Comparison of ENCODE assay signal across 18 cellular contexts in the genomic region with DNA sequence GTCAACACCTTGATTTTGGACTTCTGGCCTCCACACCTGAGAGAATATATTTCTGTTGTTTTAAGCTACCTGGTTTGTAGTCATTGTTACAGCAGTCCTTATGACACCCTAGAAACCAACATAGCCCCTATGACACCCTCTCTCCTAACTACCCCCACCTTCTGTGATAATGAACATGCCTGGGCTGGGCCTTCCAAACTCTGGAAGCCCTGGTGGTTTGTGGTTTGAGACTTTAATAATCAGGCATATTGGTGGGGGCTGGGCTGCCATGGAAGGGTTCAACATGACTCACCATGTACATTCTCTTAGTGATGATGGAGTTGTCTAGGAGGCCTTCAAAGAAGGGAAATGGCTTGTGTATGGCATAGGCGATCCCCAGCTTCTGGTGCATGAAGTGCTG. TPM values are rescaled to one million over a fixed set of nuclear protein-coding genes. Genes with fewer than 3 reads are reported as not detected.
DNase-seq lines count a peak whose midpoint lies in the region; ATAC-seq and TF ChIP-seq lines count a peak whose summit lies in the region.
"Had no signal": no experiment of that assay in that cellular context is flagged by ENCODE, and none has a peak within 500 bp of the region (broad histone marks: within the 10 kb centered on the region; RNA-seq: fewer than 3 reads in every experiment).

No MANE protein-coding gene starts in this region.

- H3K27me3 ChIP-seq in spleen (replicated peaks in 1 of 7) = no peaks in the 10 kb centered on the region
- H3K27me3 ChIP-seq: heart left ventricle, tibial nerve had no signal

- no peak for ATAC-seq in naive thymus-derived CD8-positive, alpha-beta T cell
- ATAC-seq in HG02973 (IDR thresholded peaks at IDR 0.05; ENCODE audit: unreplicated experiment) = no peak
- ATAC-seq: heart left ventricle, K562, psoas muscle had no signal

- WGBS in spleen, 5 donors = 79 to 97% (median 89%) methylated on average over 1 of the region's 1 CpG

- TF ChIP-seq CTCF in spleen (IDR thresholded peaks at IDR 0.05 in 8 of 11, conservative IDR thresholded peaks at IDR 0.05 in 3 of 11) = no peak

- H3K36me3 Mint-ChIP-seq in activated naive CD4-positive, alpha-beta T cell treated with anti-CD3 and anti-CD28 coated beads for 36 hours (ENCODE audit: low read depth) = peaks cover 76% of the 10 kb centered on the region
- peaks cover 63% of the 10 kb centered on the region for H3K36me3 Mint-ChIP-seq in activated T-helper 1 cell treated with anti-CD3 and anti-CD28 coated beads, Interleukin-12 subunit alpha, Interleukin-12 subunit beta, Interleukin-2, Interleukin-4 antibody, amounts not matched to agents 30 ng/mL and 10 ng/mL and 1 ng/mL, durations not matched to agents 14 hours and 24 hours and 36 hours (ENCODE audit: low read depth)
- H3K36me3 Mint-ChIP-seq in naive thymus-derived CD8-positive, alpha-beta T cell = peaks cover 10 to 50% (median 21%) of the 10 kb centered on the region in 3 donors

- H3K27ac Mint-ChIP-seq in activated naive CD4-positive, alpha-beta T cell treated with anti-CD3 and anti-CD28 coated beads for 36 hours = peak overlapping the region; percentile 16
- peak overlapping the region; percentile 20 for H3K27ac Mint-ChIP-seq in activated T-helper 1 cell treated with anti-CD3 and anti-CD28 coated beads, Interleukin-12 subunit alpha, Interleukin-12 subunit beta, Interleukin-2, Interleukin-4 antibody, amounts not matched to agents 30 ng/mL and 10 ng/mL and 1 ng/mL, durations not matched to agents 14 hours and 24 hours and 36 hours
- H3K27ac Mint-ChIP-seq in naive thymus-derived CD8-positive, alpha-beta T cell = peak overlapping the region in 5 of 10 donors; percentile 7 to 79 (median 20)

- peaks cover 27 to 78% (median 51%) of the 10 kb centered on the region in 6 donors for H3K4me1 ChIP-seq in spleen
- H3K4me1 ChIP-seq: psoas muscle had no signal

- H3K27me3 Mint-ChIP-seq in activated naive CD4-positive, alpha-beta T cell treated with anti-CD3 and anti-CD28 coated beads for 36 hours (ENCODE audit: low read depth) = no peaks in the 10 kb centered on the region
- H3K27me3 Mint-ChIP-seq in activated T-helper 1 cell treated with anti-CD3 and anti-CD28 coated beads, Interleukin-12 subunit alpha, Interleukin-12 subunit beta, Interleukin-2, Interleukin-4 antibody, amounts not matched to agents 30 ng/mL and 10 ng/mL and 1 ng/mL, durations not matched to agents 14 hours and 24 hours and 36 hours (ENCODE audit: insufficient read depth) = no peaks in the 10 kb centered on the region
- H3K27me3 Mint-ChIP-seq in naive thymus-derived CD8-positive, alpha-beta T cell = no peaks in the 10 kb centered on the region

- CTCF ChIA-PET in activated naive CD4-positive, alpha-beta T cell treated with anti-CD3 and anti-CD28 coated beads for 36 hours (lab: Charles Lee) = interaction anchor here (0.6 kb wide), 1 partner anchor 56 kb away, joined by 4 read pairs; no protein-coding TSS in a partner anchor

- TF ChIP-seq POLR2A in spleen (IDR thresholded peaks at IDR 0.05) = no peak

- H3K4me3 Mint-ChIP-seq in activated naive CD4-positive, alpha-beta T cell treated with anti-CD3 and anti-CD28 coated beads for 36 hours = no peak overlapping the region
- H3K4me3 Mint-ChIP-seq in activated T-helper 1 cell treated with anti-CD3 and anti-CD28 coated beads, Interleukin-12 subunit alpha, Interleukin-12 subunit beta, Interleukin-2, Interleukin-4 antibody, amounts not matched to agents 30 ng/mL and 10 ng/mL and 1 ng/mL, durations not matched to agents 14 hours and 24 hours and 36 hours = peak overlapping the region; percentile 49
- H3K4me3 Mint-ChIP-seq in naive thymus-derived CD8-positive, alpha-beta T cell = peak overlapping the region in 9 of 10 donors; percentile 3 to 99 (median 42)

- no peak for DNase-seq in activated naive CD4-positive, alpha-beta T cell treated with anti-CD3 and anti-CD28 coated beads for 36 hours
- no peak for DNase-seq in activated naive CD4-positive, alpha-beta T cell treated with anti-CD3 and anti-CD28 coated beads, Interleukin-2, amount 50 U/mL, for 16 hours
- DNase-seq in HT1080 (ENCODE audit: low read depth) (peak; percentile 16), COR-L47 (lab: John Stamatoyannopoulos, UW) (no peak), spleen (no peak)
- DNase-seq in activated T-helper 1 cell treated with anti-CD3 and anti-CD28 coated beads, Interleukin-12 subunit alpha, Interleukin-12 subunit beta, Interleukin-2, Interleukin-4 antibody, amounts not matched to agents 30 ng/mL and 10 ng/mL and 1 ng/mL, durations not matched to agents 14 hours and 24 hours and 36 hours (ENCODE audit: low spot score) = no peak
- no peak for DNase-seq in naive thymus-derived CD8-positive, alpha-beta T cell
- DNase-seq: DMS79; heart left ventricle; NCI-H1048; NCI-H2029; NCI-H446; psoas muscle; stimulated activated CD4-positive, alpha-beta T cell treated with anti-CD3 and anti-CD28 coated beads, Interleukin-1b, Interleukin-23, amount 100 ng/mL, for 48 hours; stimulated activated naive CD4-positive, alpha-beta T cell treated with Interleukin-2 at 50 U/mL for 16 hours had no signal

- H3K27ac ChIP-seq in spleen = peak overlapping the region in 4 of 8 donors; percentile 93 to 97 (median 96)
- H3K27ac ChIP-seq: heart left ventricle, psoas muscle, tibial nerve had no signal

- H3K36me3 ChIP-seq in spleen = peaks cover 7 to 58% (median 51%) of the 10 kb centered on the region in 6 donors

- H3K9me3 Mint-ChIP-seq in activated naive CD4-positive, alpha-beta T cell treated with anti-CD3 and anti-CD28 coated beads for 36 hours = no peaks in the 10 kb centered on the region
- no peaks in the 10 kb centered on the region for H3K9me3 Mint-ChIP-seq in activated T-helper 1 cell treated with anti-CD3 and anti-CD28 coated beads, Interleukin-12 subunit alpha, Interleukin-12 subunit beta, Interleukin-2, Interleukin-4 antibody, amounts not matched to agents 30 ng/mL and 10 ng/mL and 1 ng/mL, durations not matched to agents 14 hours and 24 hours and 36 hours
- H3K9me3 Mint-ChIP-seq in naive thymus-derived CD8-positive, alpha-beta T cell = no peaks in the 10 kb centered on the region

- H3K9me3 ChIP-seq in spleen = no peaks in the 10 kb centered on the region
- H3K9me3 ChIP-seq: heart left ventricle, psoas muscle, tibial nerve had no signal

- peaks cover 42% of the 10 kb centered on the region for H3K4me1 Mint-ChIP-seq in activated naive CD4-positive, alpha-beta T cell treated with anti-CD3 and anti-CD28 coated beads for 36 hours (ENCODE audit: low read depth)
- H3K4me1 Mint-ChIP-seq in activated T-helper 1 cell treated with anti-CD3 and anti-CD28 coated beads, Interleukin-12 subunit alpha, Interleukin-12 subunit beta, Interleukin-2, Interleukin-4 antibody, amounts not matched to agents 30 ng/mL and 10 ng/mL and 1 ng/mL, durations not matched to agents 14 hours and 24 hours and 36 hours (ENCODE audit: low read depth) = peaks cover 77% of the 10 kb centered on the region
- peaks cover 40 to 75% (median 73%) of the 10 kb centered on the region in 4 donors for H3K4me1 Mint-ChIP-seq in naive thymus-derived CD8-positive, alpha-beta T cell

- intact Hi-C loops in activated naive CD4-positive, alpha-beta T cell treated with anti-CD3 and anti-CD28 coated beads for 36 hours (cut with micrococcal nuclease) = loop anchor here (5.0 kb wide), 1 partner anchor 149 kb away; a partner anchor contains a TSS
- intact Hi-C loops in activated T-helper 1 cell treated with anti-CD3 and anti-CD28 coated beads, Interleukin-12 subunit alpha, Interleukin-12 subunit beta, Interleukin-2, Interleukin-4 antibody, amounts not matched to agents 30 ng/mL and 10 ng/mL and 1 ng/mL, durations not matched to agents 14 hours and 24 hours and 36 hours (cut with micrococcal nuclease) = no loop called here
- intact Hi-C loops in spleen (cut with DNase I; ENCODE audit: low total_unique reads) = no loop called here

- POLR2A ChIA-PET in naive thymus-derived CD8-positive, alpha-beta T cell (lab: Charles Lee) = interaction anchor here (1.5 kb wide), 2 partner anchors 9 to 200 kb away, joined by 6 read pairs; a partner anchor contains a TSS

- peak overlapping the region in 1 of 8 donors; percentile 84 for H3K4me3 ChIP-seq in spleen
- H3K4me3 ChIP-seq: heart left ventricle, K562, psoas muscle, tibial nerve had no signal

RNA-seq across cellular contexts. Expression of a gene that starts 3.3 kb away (rescaled TPM):
- 10 to 100 TPM; 85.3 to 88.8 TPM for total RNA-seq in activated naive CD4-positive, alpha-beta T cell treated with anti-CD3 and anti-CD28 coated beads for 36 hours
- 12.4 and 15.1 TPM in 2 replicates for total RNA-seq in HT1080 (2014; rRNA removed; shearing (Covaris generic))
- polyA plus RNA-seq in HT1080 (2015; cell fraction: cytosol; rRNA removed) = 13.8 and 13.9 TPM in 2 replicates
- 16.9 and 22.9 TPM in 2 replicates for polyA plus RNA-seq in HT1080 (2015; cell fraction: nucleus; rRNA removed)
- 141 and 142 TPM in 2 replicates for total RNA-seq in activated T-helper 1 cell treated with anti-CD3 and anti-CD28 coated beads, Interleukin-12 subunit alpha, Interleukin-12 subunit beta, Interleukin-2, Interleukin-4 antibody, amounts not matched to agents 30 ng/mL and 10 ng/mL and 1 ng/mL, durations not matched to agents 14 hours and 24 hours and 36 hours
- total RNA-seq in naive thymus-derived CD8-positive, alpha-beta T cell = 100 to 1,000 TPM; 116 to 121 TPM
- 100 to 1,000 TPM in 2 of 3 donors, 10 to 100 TPM in 1; 82.8 to 115 (median 112) TPM for polyA plus RNA-seq in naive thymus-derived CD8-positive, alpha-beta T cell
- total RNA-seq in spleen = 100 to 1,000 TPM; 105 to 157 (median 135) TPM
- polyA plus RNA-seq in spleen = 10 to 100 TPM; 47.9 to 63.5 (median 57.6) TPM

RNA-seq across cellular contexts. Expression of a gene that starts 9.0 kb away (rescaled TPM):
- 10 to 100 TPM; 95.1 to 98.8 TPM for total RNA-seq in activated naive CD4-positive, alpha-beta T cell treated with anti-CD3 and anti-CD28 coated beads for 36 hours
- total RNA-seq in HT1080 (2014; rRNA removed; shearing (Covaris generic)) = 6.9 and 9.3 TPM in 2 replicates
- 2.9 and 3.1 TPM in 2 replicates for polyA plus RNA-seq in HT1080 (2015; cell fraction: cytosol; rRNA removed)
- polyA plus RNA-seq in HT1080 (2015; cell fraction: nucleus; rRNA removed) = 4.7 and 6.8 TPM in 2 replicates
- total RNA-seq in activated T-helper 1 cell treated with anti-CD3 and anti-CD28 coated beads, Interleukin-12 subunit alpha, Interleukin-12 subunit beta, Interleukin-2, Interleukin-4 antibody, amounts not matched to agents 30 ng/mL and 10 ng/mL and 1 ng/mL, durations not matched to agents 14 hours and 24 hours and 36 hours = 235 and 243 TPM in 2 replicates
- total RNA-seq in naive thymus-derived CD8-positive, alpha-beta T cell = 10 to 100 TPM; 23.1 to 27.5 TPM
- polyA plus RNA-seq in naive thymus-derived CD8-positive, alpha-beta T cell = 10 to 100 TPM in 2 of 3 donors, 1 to 10 TPM in 1; 7.5 to 14.8 (median 10.4) TPM
- 100 to 1,000 TPM in 1 of 7 donors, 10 to 100 TPM in 6; 51.3 to 110 (median 80.8) TPM for total RNA-seq in spleen
- polyA plus RNA-seq in spleen = 10 to 100 TPM; 51.7 to 61.5 (median 55.8) TPM
